In genomic region chr12:120658286-120659150, GRCh38 we compare ENCODE assay signal across 19 cellular contexts. TPM values are rescaled to one million over a fixed set of nuclear protein-coding genes. Genes with fewer than 3 reads are reported as not detected.
"Had no signal": no experiment of that assay in that cellular context is flagged by ENCODE, and none has a peak within 500 bp of the region (broad histone marks: within the 10 kb centered on the region; RNA-seq: fewer than 3 reads in every experiment).

No MANE protein-coding gene starts in this region.

- H3K4me3 Mint-ChIP-seq: dendritic cell treated with granulocyte-macrophage colony-stimulating factor and Interleukin-4, amounts not matched to agents 40 ng/mL and 50 ng/mL, for 4 days; effector memory CD8-positive, alpha-beta T cell; naive thymus-derived CD8-positive, alpha-beta T cell; stimulated activated naive B cell treated with anti-CD40 and anti-IgM and Interleukin-4, amounts not matched to agents 10 μg/mL and 1 μg/mL and 100 μg/mL, for 72 hours; stimulated activated naive CD8-positive, alpha-beta T cell treated with anti-CD3 and anti-CD28 coated beads, Interleukin-15, amount 100 ng/mL, for 72 hours had no signal

- H3K9me3 Mint-ChIP-seq: dendritic cell treated with granulocyte-macrophage colony-stimulating factor and Interleukin-4, amounts not matched to agents 40 ng/mL and 50 ng/mL, for 4 days; effector memory CD8-positive, alpha-beta T cell; naive thymus-derived CD8-positive, alpha-beta T cell; stimulated activated naive B cell treated with anti-CD40 and anti-IgM and Interleukin-4, amounts not matched to agents 10 μg/mL and 1 μg/mL and 100 μg/mL, for 72 hours; stimulated activated naive CD8-positive, alpha-beta T cell treated with anti-CD3 and anti-CD28 coated beads, Interleukin-15, amount 100 ng/mL, for 72 hours had no signal

- H3K36me3 ChIP-seq: esophagus squamous epithelium, right atrium auricular region, sigmoid colon, tibial nerve had no signal

- H3K4me1 ChIP-seq: tibial nerve had no signal

- H3K9me3 ChIP-seq: esophagus squamous epithelium, gastroesophageal sphincter, mucosa of descending colon, right atrium auricular region, sigmoid colon, testis, tibial nerve had no signal

- ATAC-seq: effector memory CD8-positive, alpha-beta T cell; gastroesophageal sphincter; naive thymus-derived CD8-positive, alpha-beta T cell; stimulated activated naive B cell treated with anti-CD40 and anti-IgM and Interleukin-4, amounts not matched to agents 10 μg/mL and 1 μg/mL and 100 μg/mL, for 72 hours; stimulated activated naive CD8-positive, alpha-beta T cell treated with anti-CD3 and anti-CD28 coated beads, Interleukin-15, amount 100 ng/mL, for 72 hours had no signal

- DNase-seq: effector memory CD8-positive, alpha-beta T cell; esophagus squamous epithelium; foreskin fibroblast; naive thymus-derived CD8-positive, alpha-beta T cell; sigmoid colon; stimulated activated CD4-positive, alpha-beta T cell treated with anti-CD3 and anti-CD28 coated beads, Interleukin-2, amount 100 ng/mL, for 24 hours; stimulated activated CD4-positive, alpha-beta T cell treated with anti-CD3 and anti-CD28 coated beads, Interleukin-4, amount 100 ng/mL, for 4 hours; stimulated activated naive B cell treated with anti-CD40 and anti-IgM and Interleukin-4, amounts not matched to agents 10 μg/mL and 1 μg/mL and 100 μg/mL, for 72 hours; stimulated activated naive CD8-positive, alpha-beta T cell treated with anti-CD3 and anti-CD28 coated beads, Interleukin-15, amount 100 ng/mL, for 72 hours; testis had no signal

- H3K27ac ChIP-seq: epithelial cell of prostate, esophagus squamous epithelium, gastroesophageal sphincter, right atrium auricular region, sigmoid colon, skin epidermis, testis, tibial nerve had no signal

- H3K4me1 Mint-ChIP-seq: stimulated activated naive CD8-positive, alpha-beta T cell treated with anti-CD3 and anti-CD28 coated beads, Interleukin-15, amount 100 ng/mL, for 72 hours had no signal

- H3K27ac Mint-ChIP-seq: dendritic cell treated with granulocyte-macrophage colony-stimulating factor and Interleukin-4, amounts not matched to agents 40 ng/mL and 50 ng/mL, for 4 days; effector memory CD8-positive, alpha-beta T cell; stimulated activated naive CD8-positive, alpha-beta T cell treated with anti-CD3 and anti-CD28 coated beads, Interleukin-15, amount 100 ng/mL, for 72 hours had no signal

- H3K4me3 ChIP-seq: esophagus squamous epithelium, gastroesophageal sphincter, mucosa of descending colon, right atrium auricular region, sigmoid colon, skin epidermis, testis, tibial nerve had no signal

- H3K27me3 Mint-ChIP-seq: dendritic cell treated with granulocyte-macrophage colony-stimulating factor and Interleukin-4, amounts not matched to agents 40 ng/mL and 50 ng/mL, for 4 days had no signal

- H3K27me3 ChIP-seq: esophagus squamous epithelium, gastroesophageal sphincter, right atrium auricular region, sigmoid colon, testis had no signal

- H3K36me3 Mint-ChIP-seq: naive thymus-derived CD8-positive, alpha-beta T cell; stimulated activated naive B cell treated with anti-CD40 and anti-IgM and Interleukin-4, amounts not matched to agents 10 μg/mL and 1 μg/mL and 100 μg/mL, for 72 hours had no signal

RNA-seq across cellular contexts. Expression of gene CABP1, which starts 18.1 kb away (rescaled TPM):
- total RNA-seq: kidney epithelial cell, osteocyte had no signal
- polyA plus RNA-seq: naive thymus-derived CD8-positive, alpha-beta T cell had no signal
